In the genomic region with DNA sequence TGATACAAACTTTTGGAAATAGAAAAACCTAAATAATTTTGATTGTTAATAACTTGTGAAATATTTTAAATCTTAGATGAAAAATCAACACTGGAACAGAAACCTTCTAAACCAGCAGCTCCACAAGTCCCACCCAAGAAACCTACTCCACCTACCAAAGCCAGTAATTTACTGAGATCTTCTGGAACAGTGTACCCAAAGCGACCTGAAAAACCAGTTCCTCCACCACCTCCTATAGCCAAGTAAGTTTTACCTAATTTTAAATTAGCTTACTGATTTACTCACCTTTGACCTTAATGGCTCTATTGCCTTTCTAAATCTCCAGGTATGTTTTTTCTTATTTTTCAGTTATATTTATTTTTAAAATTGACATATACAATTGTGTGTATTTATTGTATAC, we compare ENCODE assay signal across 19 cellular contexts.
"Had no signal": no experiment of that assay in that cellular context is flagged by ENCODE, and none has a peak within 500 bp of the region (broad histone marks: within the 10 kb centered on the region; RNA-seq: fewer than 3 reads in every experiment).

No MANE protein-coding gene starts in this region.

- H3K9me3 ChIP-seq: esophagus muscularis mucosa, right atrium auricular region had no signal

- H3K9ac ChIP-seq: neural progenitor cell had no signal

- H3K4me1 Mint-ChIP-seq: brain, endodermal cell, neural progenitor cell had no signal

- H3K9me3 Mint-ChIP-seq: activated T-cell treated with anti-CD3 and anti-CD28 coated beads, Interleukin-2, amount 50 U/mL, for 4 hours; neural progenitor cell; T-helper 2 cell treated with Interferon-gamma antibody and Interleukin-4, amounts not matched to agents 5 μg/mL and 100 μg/mL, for 36 hours had no signal

- H3K4me1 ChIP-seq: neural progenitor cell had no signal

- H3K4me2 ChIP-seq: neural progenitor cell had no signal

- H3K27ac Mint-ChIP-seq: activated naive CD8-positive, alpha-beta T cell; brain; endodermal cell; neural progenitor cell; T-helper 2 cell treated with Interferon-gamma antibody and Interleukin-4, amounts not matched to agents 5 μg/mL and 100 μg/mL, for 36 hours had no signal

- H2AFZ ChIP-seq: neural progenitor cell had no signal

- H3K27ac ChIP-seq: esophagus muscularis mucosa, neural progenitor cell, right atrium auricular region, skin epidermis had no signal

- H3K27me3 Mint-ChIP-seq: activated naive CD8-positive, alpha-beta T cell; brain had no signal

- H3K27me3 ChIP-seq: esophagus muscularis mucosa, neural progenitor cell, right atrium auricular region had no signal

- H3K4me3 ChIP-seq: esophagus muscularis mucosa, neural progenitor cell, right atrium auricular region, skin epidermis had no signal

- H3K4me3 Mint-ChIP-seq: activated naive CD8-positive, alpha-beta T cell; activated T-cell treated with anti-CD3 and anti-CD28 coated beads, Interleukin-2, amount 50 U/mL, for 4 hours; brain; endodermal cell; neural progenitor cell; T-helper 2 cell treated with Interferon-gamma antibody and Interleukin-4, amounts not matched to agents 5 μg/mL and 100 μg/mL, for 36 hours had no signal

- ATAC-seq: activated T-cell treated with anti-CD3 and anti-CD28 coated beads, Interleukin-2, amount 50 U/mL, for 4 hours; left ventricle myocardium superior had no signal

- DNase-seq: activated CD4-positive, alpha-beta T cell treated with anti-CD3 and anti-CD28 coated beads, Interleukin-2, amount 50 U/mL, for 48 hours; activated CD4-positive, CD25-positive, alpha-beta regulatory T cell treated with anti-CD3 and anti-CD28 coated beads, Interleukin-2, amount 50 U/mL, for 72 hours; activated effector memory CD4-positive, alpha-beta T cell treated with anti-CD3 and anti-CD28 coated beads, Interleukin-2, amount 50 U/mL, for 16 hours; activated T-cell treated with anti-CD3 and anti-CD28 coated beads, Interleukin-2, amount 50 U/mL, for 4 hours; amygdala; dermis blood vessel endothelial cell; endodermal cell; foreskin fibroblast; head of caudate nucleus; left ventricle myocardium superior; mesenchymal stem cell; SW 1271 had no signal
